14 cellular contexts compared by ENCODE assay signal in genomic region chr13:34207334-34207733, GRCh38.
A peak's percentile ranks its signal among the peaks of the same experiment; 100 is the strongest.
DNase-seq lines count a peak whose midpoint lies in the region; ATAC-seq and TF ChIP-seq lines count a peak whose summit lies in the region.
"Had no signal": no experiment of that assay in that cellular context is flagged by ENCODE, and none has a peak within 500 bp of the region (broad histone marks: within the 10 kb centered on the region; RNA-seq: fewer than 3 reads in every experiment).

No MANE protein-coding gene starts in this region.

- no peaks in the 10 kb centered on the region for H3K27me3 Mint-ChIP-seq in natural killer cell treated with Interleukin-12 subunit alpha and Interleukin-12 subunit beta and Interleukin-15 and Interleukin-18, amount 100 ng/mL, for 72 hours
- H3K27me3 Mint-ChIP-seq: activated T-cell treated with anti-CD3 and anti-CD28 coated beads, Interleukin-2, amount 50 U/mL, for 24 hours had no signal

- no peak overlapping the region for H3K27ac Mint-ChIP-seq in natural killer cell treated with Interleukin-12 subunit alpha and Interleukin-12 subunit beta and Interleukin-15 and Interleukin-18, amount 100 ng/mL, for 72 hours
- H3K27ac Mint-ChIP-seq: activated T-cell treated with anti-CD3 and anti-CD28 coated beads, Interleukin-2, amount 50 U/mL, for 24 hours had no signal

- no peaks in the 10 kb centered on the region for H3K27me3 ChIP-seq in SJSA1 (replicated peaks)
- H3K27me3 ChIP-seq in sigmoid colon, result no peaks in the 10 kb centered on the region
- H3K27me3 ChIP-seq: colonic mucosa, vagina had no signal

- no peak for ATAC-seq in natural killer cell treated with Interleukin-12 subunit alpha and Interleukin-12 subunit beta and Interleukin-15 and Interleukin-18, amount 100 ng/mL, for 72 hours

- DNase-seq in GM04503 (ENCODE audit: low read depth) (peak; percentile 64), SJSA1 (ENCODE audit: low read depth in 1 of 2, low spot score in 2 of 2) (peak; percentile 70 to 83), foreskin fibroblast (peak; percentile 81 to 88), sigmoid colon (no peak), SIG-M5 treated with dmso at 0.1 percent for 504 hours (lab: John Stamatoyannopoulos, UW; ENCODE audit: unreplicated experiment) (no peak), Ammon's horn (ENCODE audit: low spot score) (no peak), coronary artery (ENCODE audit: low spot score) (no peak)
- DNase-seq in natural killer cell treated with Interleukin-12 subunit alpha and Interleukin-12 subunit beta and Interleukin-15 and Interleukin-18, amount 100 ng/mL, for 72 hours (ENCODE audit: low spot score), result no peak
- DNase-seq: activated T-cell treated with anti-CD3 and anti-CD28 coated beads, Interleukin-2, amount 50 U/mL, for 24 hours; colonic mucosa; GOT3 had no signal

- H3K4me3 Mint-ChIP-seq in natural killer cell treated with Interleukin-12 subunit alpha and Interleukin-12 subunit beta and Interleukin-15 and Interleukin-18, amount 100 ng/mL, for 72 hours, result no peak overlapping the region
- H3K4me3 Mint-ChIP-seq: activated T-cell treated with anti-CD3 and anti-CD28 coated beads, Interleukin-2, amount 50 U/mL, for 24 hours had no signal

- no peaks in the 10 kb centered on the region for H3K9me3 ChIP-seq in SJSA1 (replicated peaks)
- no peaks in the 10 kb centered on the region for H3K9me3 ChIP-seq in sigmoid colon
- H3K9me3 ChIP-seq: colonic mucosa, vagina had no signal

- no peaks in the 10 kb centered on the region for H3K4me1 Mint-ChIP-seq in natural killer cell treated with Interleukin-12 subunit alpha and Interleukin-12 subunit beta and Interleukin-15 and Interleukin-18, amount 100 ng/mL, for 72 hours (ENCODE audit: low read depth in 2 of 2)

- H3K4me3 ChIP-seq in SJSA1 (no peak overlapping the region), foreskin fibroblast (ENCODE audit: low read depth in 1 of 2, low read length in 2 of 2) (no peak overlapping the region), sigmoid colon (no peak overlapping the region), coronary artery (no peak overlapping the region)
- H3K4me3 ChIP-seq: colonic mucosa, vagina had no signal

- 67 to 76% methylated on average over 4 of the region's 4 CpGs for WGBS in sigmoid colon, 2 donors

- TF ChIP-seq POLR2A in sigmoid colon (IDR thresholded peaks at IDR 0.05), result no peak

- no peak for TF ChIP-seq CTCF in foreskin fibroblast (IDR thresholded peaks at IDR 0.05; ENCODE audit: low read depth, low read length)
- no peak for TF ChIP-seq CTCF in sigmoid colon (IDR thresholded peaks at IDR 0.05)
- no peak for TF ChIP-seq CTCF in coronary artery (IDR thresholded peaks at IDR 0.05)

- H3K27ac ChIP-seq in SJSA1 (peak overlapping the region; percentile 85), sigmoid colon (peak overlapping the region in 3 of 4 donors; percentile 68 to 83 (median 81)), coronary artery (peak overlapping the region in 1 of 2 donors; percentile 55)
- H3K27ac ChIP-seq: colonic mucosa, parathyroid adenoma, vagina, VCaP had no signal

- no peaks in the 10 kb centered on the region for H3K36me3 ChIP-seq in SJSA1
- H3K36me3 ChIP-seq in sigmoid colon, result no peaks in the 10 kb centered on the region
- H3K36me3 ChIP-seq: colonic mucosa, vagina had no signal

- TF ChIP-seq EP300 in sigmoid colon (IDR thresholded peaks at IDR 0.05), result peak in 3 of 4 donors; percentile 4 to 67 (median 19)

- peaks cover 18% of the 10 kb centered on the region for H3K9me3 Mint-ChIP-seq in natural killer cell treated with Interleukin-12 subunit alpha and Interleukin-12 subunit beta and Interleukin-15 and Interleukin-18, amount 100 ng/mL, for 72 hours
- H3K9me3 Mint-ChIP-seq: activated T-cell treated with anti-CD3 and anti-CD28 coated beads, Interleukin-2, amount 50 U/mL, for 24 hours had no signal

- H3K36me3 Mint-ChIP-seq in natural killer cell treated with Interleukin-12 subunit alpha and Interleukin-12 subunit beta and Interleukin-15 and Interleukin-18, amount 100 ng/mL, for 72 hours, result no peaks in the 10 kb centered on the region

- intact Hi-C loops in sigmoid colon (cut with DNase I), result loop anchor here (5.0 kb wide), 1 partner anchor 45 kb away; no protein-coding TSS in a partner anchor

- H3K4me1 ChIP-seq in SJSA1 (replicated peaks), result peaks cover 27% of the 10 kb centered on the region
- H3K4me1 ChIP-seq in sigmoid colon, result peaks cover 0 to 48% (median 28%) of the 10 kb centered on the region in 4 donors
- H3K4me1 ChIP-seq: colonic mucosa, parathyroid adenoma, vagina had no signal

Comparison
In these comparisons a context has a peak if more than half of its experiments do, and no peak if none do; other contexts are left out.
1. DNase-seq: peak in GM04503 (single experiment), SJSA1 (2 of 2) and foreskin fibroblast (2 of 2); none in sigmoid colon (single experiment), SIG-M5 treated with dmso at 0.1 percent for 504 hours (single experiment), natural killer cell treated with Interleukin-12 subunit alpha and Interleukin-12 subunit beta and Interleukin-15 and Interleukin-18, amount 100 ng/mL, for 72 hours (single experiment), Ammon's horn (single experiment) and coronary artery (single experiment).